In the genomic region with DNA sequence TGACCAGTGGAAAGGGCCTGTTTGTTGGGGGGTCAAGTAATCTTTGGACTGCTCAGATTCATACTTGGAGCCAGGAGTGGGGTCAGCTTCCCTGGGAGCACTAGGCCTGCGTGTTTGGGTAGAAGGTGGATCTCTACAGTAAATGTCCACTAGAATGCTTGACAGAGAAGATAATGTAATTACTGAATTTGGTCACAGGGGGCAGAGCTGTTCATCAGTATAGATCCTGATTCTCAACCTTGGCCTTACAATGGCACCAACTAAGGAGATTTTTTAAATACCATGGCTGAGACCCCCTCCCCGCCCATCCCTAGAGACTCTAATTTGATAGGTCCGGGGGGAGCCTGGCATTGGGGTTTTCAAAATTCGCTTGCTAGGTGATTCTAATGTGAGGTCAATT, we compare ENCODE assay signal across 14 cellular contexts.
DNase-seq lines count a peak whose midpoint lies in the region; FAIRE-seq and TF ChIP-seq lines count a peak whose summit lies in the region.
"Had no signal": no experiment of that assay in that cellular context is flagged by ENCODE, and none has a peak within 500 bp of the region (broad histone marks: within the 10 kb centered on the region; RNA-seq: fewer than 3 reads in every experiment).

No MANE protein-coding gene starts in this region.

- no peak for TF ChIP-seq POLR2A in ovary (IDR thresholded peaks at IDR 0.05)
- TF ChIP-seq POLR2A in GM12891 (IDR thresholded peaks at IDR 0.05; ENCODE audit: low read depth, low read length): no peak

- TF ChIP-seq CTCF in 22Rv1 (IDR thresholded peaks at IDR 0.05) (peak; percentile 74), GM12865 (IDR thresholded peaks at IDR 0.05; ENCODE audit: insufficient read depth, low read depth, low read length, missing control alignments) (peak; percentile 29), foreskin fibroblast (IDR thresholded peaks at IDR 0.05; ENCODE audit: low read depth, low read length) (peak; percentile 10), ovary (IDR thresholded peaks at IDR 0.05) (no peak)

- H3K4me1 ChIP-seq in NT2/D1 (ENCODE audit: insufficient read depth, insufficient read length) (no peaks in the 10 kb centered on the region), ovary (ENCODE audit: insufficient read depth) (no peaks in the 10 kb centered on the region)

- H3K9me3 ChIP-seq in NT2/D1 (ENCODE audit: insufficient read depth, low read length) (no peaks in the 10 kb centered on the region), ovary (no peaks in the 10 kb centered on the region)

- FAIRE-seq in GM12891 (lab: Jason Lieb, UNC): no peak

- TF ChIP-seq EP300 in ovary (IDR thresholded peaks at IDR 0.05): no peak

- 89 to 91% (median 90%) methylated on average over 4 of the region's 4 CpGs for WGBS in ovary, 3 donors

- peak; percentile 10 for DNase-seq in GM12865 (ENCODE audit: low read depth)
- DNase-seq in NT2/D1 (ENCODE audit: low read depth, low spot score): peak; percentile 18
- no peak for DNase-seq in foreskin fibroblast
- no peak for DNase-seq in ovary
- DNase-seq in T-helper 1 cell: no peak
- no peak for DNase-seq in GM12891 (ENCODE audit: insufficient read length, low spot score)
- DNase-seq in glomerular visceral epithelial cell (ENCODE audit: extremely low spot score): no peak
- DNase-seq: activated CD4-positive, CD25-positive, alpha-beta regulatory T cell treated with anti-CD3 and anti-CD28 coated beads, Interleukin-2, amount 50 U/mL, for 72 hours; activated naive CD4-positive, alpha-beta T cell treated with anti-CD3 and anti-CD28 coated beads, Interleukin-2, amount 10 ng/mL, durations not matched to agents 7 days and 5 days; C1 segment of cervical spinal cord; head of caudate nucleus; naive B cell; NCI-H1092 had no signal

- intact Hi-C loops in ovary (cut with DNase I): loop anchor here in 1 of 4 donors (10.0 kb wide), 1 partner anchor 197 kb away; no protein-coding TSS in a partner anchor

- H3K36me3 ChIP-seq in NT2/D1 (ENCODE audit: insufficient read depth, insufficient read length, low read length) (no peaks in the 10 kb centered on the region), ovary (no peaks in the 10 kb centered on the region)

- H3K4me3 ChIP-seq in GM12865 (ENCODE audit: low read depth, low read length) (no peak overlapping the region), NT2/D1 (ENCODE audit: insufficient read length, low read depth) (no peak overlapping the region), foreskin fibroblast (ENCODE audit: low read depth in 1 of 2, low read length in 2 of 2) (no peak overlapping the region), ovary (no peak overlapping the region)

- no peak overlapping the region for H3K27ac ChIP-seq in 22Rv1
- no peak overlapping the region for H3K27ac ChIP-seq in ovary

- H3K9ac ChIP-seq in NT2/D1 (ENCODE audit: insufficient read length, low read depth): no peak overlapping the region

- H3K27me3 ChIP-seq in NT2/D1 (ENCODE audit: insufficient read depth, insufficient read length): no peaks in the 10 kb centered on the region
- H3K27me3 ChIP-seq in ovary: no peaks in the 10 kb centered on the region

TF ChIP-seq in GM12891, 5 proteins besides CTCF, POLR2A, EP300 and RAD21:
- TF ChIP-seq POLR2AphosphoS5 (IDR thresholded peaks at IDR 0.05; ENCODE audit: low read depth, low read length): no peak
- no peak for TF ChIP-seq POU2F2 (IDR thresholded peaks at IDR 0.05; ENCODE audit: low read depth, low read length)
- no peak for TF ChIP-seq SPI1 (IDR thresholded peaks at IDR 0.05; ENCODE audit: low read depth, low read length)
- no peak for TF ChIP-seq PAX5 (IDR thresholded peaks at IDR 0.05; ENCODE audit: insufficient read depth, low read length, severe bottlenecking)
- TF ChIP-seq TAF1 (IDR thresholded peaks at IDR 0.05; ENCODE audit: low read depth, low read length): no peak

Comparison
In these comparisons a context has a peak if more than half of its experiments do, and no peak if none do; other contexts are left out.
1. CTCF ChIP-seq: peak in 22Rv1 (single experiment), GM12865 (single experiment) and foreskin fibroblast (single experiment); none in ovary (0 of 3).
2. DNase-seq: peak in GM12865 (single experiment) and NT2/D1 (single experiment); none in foreskin fibroblast (0 of 2), ovary (0 of 5), T-helper 1 cell (0 of 5), GM12891 (single experiment) and glomerular visceral epithelial cell (single experiment).